In the genomic region with DNA sequence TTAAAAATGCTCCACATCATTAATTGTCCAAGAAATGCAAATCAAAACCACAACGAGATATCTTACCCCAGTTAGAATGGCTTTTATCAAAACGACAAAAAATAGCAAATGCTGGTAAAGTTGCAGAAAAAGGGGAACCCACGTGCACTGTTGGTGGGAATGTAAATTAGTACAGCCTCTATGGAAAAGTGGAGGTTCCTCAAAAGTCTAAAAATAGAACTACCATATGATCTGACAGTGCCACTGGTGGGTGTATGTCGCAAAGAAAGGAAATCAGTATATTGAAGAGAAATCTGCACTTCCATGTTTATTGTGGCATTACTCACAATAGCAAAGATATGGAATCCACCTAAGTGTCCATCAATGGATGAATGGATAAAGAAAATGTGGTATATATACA, we compare ENCODE assay signal across 16 cellular contexts.
"Had no signal": no experiment of that assay in that cellular context is flagged by ENCODE, and none has a peak within 500 bp of the region (broad histone marks: within the 10 kb centered on the region; RNA-seq: fewer than 3 reads in every experiment).

No MANE protein-coding gene starts in this region.

- ATAC-seq: gastrocnemius medialis; stimulated activated effector memory CD8-positive, alpha-beta T cell treated with anti-CD3 and anti-CD28 coated beads, Interleukin-12 subunit alpha, Interleukin-12 subunit beta, amount 100 ng/mL, for 72 hours; WTC11 had no signal

- H3K4me2 ChIP-seq: neural progenitor cell had no signal

- DNase-seq: activated CD4-positive, alpha-beta T cell treated with anti-CD3 and anti-CD28 coated beads, Interleukin-2, amount 10 ng/mL, durations not matched to agents 24 days and 14 days; activated naive CD4-positive, alpha-beta T cell treated with anti-CD3 and anti-CD28 coated beads, Interleukin-2, amount 10 ng/mL, durations not matched to agents 7 days and 5 days; activated T-cell treated with anti-CD3 and anti-CD28 coated beads for 4 hours; effector CD4-positive, alpha-beta T cell; gastrocnemius medialis; pancreas; retina; small intestine; T-helper 1 cell; thyroid gland had no signal

- H2AFZ ChIP-seq: neural progenitor cell had no signal

- H3K36me3 Mint-ChIP-seq: activated naive CD4-positive, alpha-beta T cell treated with anti-CD3 and anti-CD28 coated beads, Interleukin-2, amount 10 ng/mL, durations not matched to agents 7 days and 5 days; neural progenitor cell; stimulated activated effector memory CD8-positive, alpha-beta T cell treated with anti-CD3 and anti-CD28 coated beads, Interleukin-12 subunit alpha, Interleukin-12 subunit beta, amount 100 ng/mL, for 72 hours; WTC11 had no signal

- H3K4me3 Mint-ChIP-seq: activated CD4-positive, alpha-beta T cell treated with anti-CD3 and anti-CD28 coated beads, Interleukin-2, amount 10 ng/mL, durations not matched to agents 24 days and 14 days; activated naive CD4-positive, alpha-beta T cell treated with anti-CD3 and anti-CD28 coated beads, Interleukin-2, amount 10 ng/mL, durations not matched to agents 7 days and 5 days; neural progenitor cell; stimulated activated effector memory CD8-positive, alpha-beta T cell treated with anti-CD3 and anti-CD28 coated beads, Interleukin-12 subunit alpha, Interleukin-12 subunit beta, amount 100 ng/mL, for 72 hours; WTC11 had no signal

- H3K27me3 Mint-ChIP-seq: activated naive CD4-positive, alpha-beta T cell treated with anti-CD3 and anti-CD28 coated beads, Interleukin-2, amount 10 ng/mL, durations not matched to agents 7 days and 5 days had no signal

- H3K9ac ChIP-seq: neural progenitor cell had no signal

- FAIRE-seq: keratinocyte, pancreas, small intestine had no signal

- H3K27ac Mint-ChIP-seq: activated CD4-positive, alpha-beta T cell treated with anti-CD3 and anti-CD28 coated beads, Interleukin-2, amount 10 ng/mL, durations not matched to agents 24 days and 14 days; activated naive CD4-positive, alpha-beta T cell treated with anti-CD3 and anti-CD28 coated beads, Interleukin-2, amount 10 ng/mL, durations not matched to agents 7 days and 5 days; activated T-helper 2 cell treated with anti-CD3 and anti-CD28 coated beads, Interferon-gamma antibody, Interleukin-2, Interleukin-4, amounts not matched to agents 10 μg/mL and 5 μg/mL and 100 μg/mL, durations not matched to agents 14 hours and 24 hours and 36 hours; neural progenitor cell; stimulated activated effector memory CD8-positive, alpha-beta T cell treated with anti-CD3 and anti-CD28 coated beads, Interleukin-12 subunit alpha, Interleukin-12 subunit beta, amount 100 ng/mL, for 72 hours; WTC11 had no signal

- H3K4me3 ChIP-seq: cardiac muscle cell, gastrocnemius medialis, neural progenitor cell, pancreas, thyroid gland had no signal

- H3K4me1 Mint-ChIP-seq: activated CD4-positive, alpha-beta T cell treated with anti-CD3 and anti-CD28 coated beads, Interleukin-2, amount 10 ng/mL, durations not matched to agents 24 days and 14 days; activated naive CD4-positive, alpha-beta T cell treated with anti-CD3 and anti-CD28 coated beads, Interleukin-2, amount 10 ng/mL, durations not matched to agents 7 days and 5 days; neural progenitor cell; stimulated activated effector memory CD8-positive, alpha-beta T cell treated with anti-CD3 and anti-CD28 coated beads, Interleukin-12 subunit alpha, Interleukin-12 subunit beta, amount 100 ng/mL, for 72 hours; WTC11 had no signal

- H3K4me1 ChIP-seq: gastrocnemius medialis, neural progenitor cell, pancreas, thyroid gland had no signal

- H3K9me3 Mint-ChIP-seq: activated CD4-positive, alpha-beta T cell treated with anti-CD3 and anti-CD28 coated beads, Interleukin-2, amount 10 ng/mL, durations not matched to agents 24 days and 14 days; activated naive CD4-positive, alpha-beta T cell treated with anti-CD3 and anti-CD28 coated beads, Interleukin-2, amount 10 ng/mL, durations not matched to agents 7 days and 5 days had no signal

- H3K9me3 ChIP-seq: gastrocnemius medialis, pancreas, thyroid gland had no signal

- H3K27me3 ChIP-seq: cardiac muscle cell, gastrocnemius medialis, neural progenitor cell, pancreas, thyroid gland had no signal

- H3K27ac ChIP-seq: cardiac muscle cell, gastrocnemius medialis, neural progenitor cell, pancreas, thyroid gland had no signal

- H3K36me3 ChIP-seq: cardiac muscle cell, gastrocnemius medialis, neural progenitor cell, pancreas, thyroid gland had no signal
